1 cellular context compared by ENCODE assay signal in the genomic region with DNA sequence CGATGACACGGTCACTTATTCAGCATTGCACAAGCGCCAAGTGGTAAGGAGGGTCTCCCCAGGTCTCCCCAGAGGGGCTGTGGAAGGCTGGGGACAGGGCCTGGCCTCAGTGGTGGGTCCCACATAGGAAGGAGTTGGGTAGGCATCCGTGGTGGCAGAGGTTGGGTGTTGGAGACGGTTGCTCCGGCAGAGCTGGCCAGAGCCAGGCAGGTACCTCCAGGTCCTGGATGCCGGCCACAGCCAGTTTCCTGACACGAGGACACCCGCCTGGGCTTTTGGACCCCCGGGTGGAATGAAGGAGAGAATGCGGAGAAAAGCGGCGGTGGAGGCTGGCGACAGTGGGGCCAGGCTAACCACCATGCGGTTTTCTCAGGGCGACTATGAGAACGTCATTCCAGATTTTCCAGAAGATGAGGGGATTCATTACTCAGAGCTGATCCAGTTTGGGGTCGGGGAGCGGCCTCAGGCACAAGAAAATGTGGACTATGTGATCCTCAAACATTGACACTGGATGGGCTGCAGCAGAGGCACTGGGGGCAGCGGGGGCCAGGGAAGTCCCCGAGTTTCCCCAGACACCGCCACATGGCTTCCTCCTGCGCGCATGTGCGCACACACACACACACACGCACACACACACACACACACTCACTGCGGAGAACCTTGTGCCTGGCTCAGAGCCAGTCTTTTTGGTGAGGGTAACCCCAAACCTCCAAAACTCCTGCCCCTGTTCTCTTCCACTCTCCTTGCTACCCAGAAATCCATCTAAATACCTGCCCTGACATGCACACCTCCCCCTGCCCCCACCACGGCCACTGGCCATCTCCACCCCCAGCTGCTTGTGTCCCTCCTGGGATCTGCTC.
TF ChIP-seq lines count a peak whose summit lies in the region.

No MANE protein-coding gene starts in this region.

TF ChIP-seq in SK-N-SH, 30 proteins besides CTCF, POLR2A, EP300 and RAD21 (continued from another document):
- TF ChIP-seq, protein P1, sequence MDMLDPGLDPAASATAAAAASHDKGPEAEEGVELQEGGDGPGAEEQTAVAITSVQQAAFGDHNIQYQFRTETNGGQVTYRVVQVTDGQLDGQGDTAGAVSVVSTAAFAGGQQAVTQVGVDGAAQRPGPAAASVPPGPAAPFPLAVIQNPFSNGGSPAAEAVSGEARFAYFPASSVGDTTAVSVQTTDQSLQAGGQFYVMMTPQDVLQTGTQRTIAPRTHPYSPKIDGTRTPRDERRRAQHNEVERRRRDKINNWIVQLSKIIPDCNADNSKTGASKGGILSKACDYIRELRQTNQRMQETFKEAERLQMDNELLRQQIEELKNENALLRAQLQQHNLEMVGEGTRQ (IDR thresholded peaks at IDR 0.05; ENCODE audit: borderline replicate concordance, low read depth, low read length) = no peak
- TF ChIP-seq TEAD4 (IDR thresholded peaks at IDR 0.05; ENCODE audit: borderline replicate concordance, insufficient read depth) (no peak), YY1 (IDR thresholded peaks at IDR 0.05; ENCODE audit: low read depth) (no peak), TAF1 (IDR thresholded peaks at IDR 0.05; ENCODE audit: borderline replicate concordance, low read depth, low read length) (no peak), NFIC (IDR thresholded peaks at IDR 0.05; ENCODE audit: borderline replicate concordance) (no peak), TCF12 (IDR thresholded peaks at IDR 0.05) (no peak), GATA2 (CRISPR knock-in tag; IDR thresholded peaks at IDR 0.05) (no peak)
- TF ChIP-seq, protein P2, sequence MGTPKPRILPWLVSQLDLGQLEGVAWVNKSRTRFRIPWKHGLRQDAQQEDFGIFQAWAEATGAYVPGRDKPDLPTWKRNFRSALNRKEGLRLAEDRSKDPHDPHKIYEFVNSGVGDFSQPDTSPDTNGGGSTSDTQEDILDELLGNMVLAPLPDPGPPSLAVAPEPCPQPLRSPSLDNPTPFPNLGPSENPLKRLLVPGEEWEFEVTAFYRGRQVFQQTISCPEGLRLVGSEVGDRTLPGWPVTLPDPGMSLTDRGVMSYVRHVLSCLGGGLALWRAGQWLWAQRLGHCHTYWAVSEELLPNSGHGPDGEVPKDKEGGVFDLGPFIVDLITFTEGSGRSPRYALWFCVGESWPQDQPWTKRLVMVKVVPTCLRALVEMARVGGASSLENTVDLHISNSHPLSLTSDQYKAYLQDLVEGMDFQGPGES (IDR thresholded peaks at IDR 0.05; ENCODE audit: low read depth, low read length) = no peak
- TF ChIP-seq, protein P3, sequence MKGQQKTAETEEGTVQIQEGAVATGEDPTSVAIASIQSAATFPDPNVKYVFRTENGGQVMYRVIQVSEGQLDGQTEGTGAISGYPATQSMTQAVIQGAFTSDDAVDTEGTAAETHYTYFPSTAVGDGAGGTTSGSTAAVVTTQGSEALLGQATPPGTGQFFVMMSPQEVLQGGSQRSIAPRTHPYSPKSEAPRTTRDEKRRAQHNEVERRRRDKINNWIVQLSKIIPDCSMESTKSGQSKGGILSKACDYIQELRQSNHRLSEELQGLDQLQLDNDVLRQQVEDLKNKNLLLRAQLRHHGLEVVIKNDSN (IDR thresholded peaks at IDR 0.05; ENCODE audit: borderline replicate concordance, low read depth) = no peak
TF ChIP-seq in SK-N-SH: peak in this region for 0.
